Comparison of ENCODE assay signal across 22 cellular contexts in the genomic region with DNA sequence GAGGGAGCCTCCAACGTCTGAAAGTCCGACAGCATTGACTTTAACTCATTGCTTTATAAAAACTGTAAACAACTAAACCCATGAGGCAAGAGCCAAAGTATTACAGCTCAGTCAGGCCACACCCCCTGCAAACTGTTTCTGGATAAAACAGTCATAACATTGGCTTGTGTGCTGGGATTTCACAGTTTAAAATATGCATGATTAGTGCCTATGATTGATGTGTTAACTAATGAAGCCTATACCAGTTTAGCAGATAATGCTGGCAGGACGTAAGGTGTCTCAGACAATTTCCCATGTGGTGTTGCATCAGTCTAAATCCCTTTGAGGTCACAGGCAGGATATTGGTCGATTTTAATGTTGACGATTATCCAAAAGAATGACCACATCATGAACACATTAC.
DNase-seq lines count a peak whose midpoint lies in the region; ATAC-seq, FAIRE-seq and TF ChIP-seq lines count a peak whose summit lies in the region.
"Had no signal": no experiment of that assay in that cellular context is flagged by ENCODE, and none has a peak within 500 bp of the region (broad histone marks: within the 10 kb centered on the region; RNA-seq: fewer than 3 reads in every experiment).

No MANE protein-coding gene starts in this region.

- no peak overlapping the region for H3K4me3 Mint-ChIP-seq in astrocyte (ENCODE audit: unreplicated experiment)
- H3K4me3 Mint-ChIP-seq: activated CD8-positive, alpha-beta memory T cell treated with anti-CD3 and anti-CD28 coated beads, Interleukin-2, amount 10 ng/mL, durations not matched to agents 7 days and 5 days; activated naive CD8-positive, alpha-beta T cell treated with anti-CD3 and anti-CD28 coated beads, Interleukin-2, amount 50 U/mL, for 24 hours; T-helper 2 cell treated with Interferon-gamma antibody and Interleukin-4, amounts not matched to agents 5 μg/mL and 100 μg/mL, for 36 hours; type B pancreatic cell had no signal

- H3K9me3 ChIP-seq in astrocyte (ENCODE audit: insufficient read depth, low read depth, low read length), result no peaks in the 10 kb centered on the region
- H3K9me3 ChIP-seq: BLaER1, right lobe of liver had no signal

- H3K27me3 ChIP-seq in astrocyte (ENCODE audit: insufficient read depth, low read length), result no peaks in the 10 kb centered on the region
- H3K27me3 ChIP-seq: BLaER1, right lobe of liver had no signal

- H3K4me1 Mint-ChIP-seq in astrocyte (ENCODE audit: low read depth, unreplicated experiment), result peaks cover 27% of the 10 kb centered on the region
- H3K4me1 Mint-ChIP-seq: activated CD8-positive, alpha-beta memory T cell treated with anti-CD3 and anti-CD28 coated beads, Interleukin-2, amount 10 ng/mL, durations not matched to agents 7 days and 5 days; activated naive CD8-positive, alpha-beta T cell treated with anti-CD3 and anti-CD28 coated beads, Interleukin-2, amount 50 U/mL, for 24 hours had no signal

- H2AFZ ChIP-seq in astrocyte (ENCODE audit: low read depth, low read length), result no peak overlapping the region

- H3K27me3 Mint-ChIP-seq in astrocyte (ENCODE audit: low read depth, unreplicated experiment), result no peaks in the 10 kb centered on the region
- H3K27me3 Mint-ChIP-seq: activated CD8-positive, alpha-beta memory T cell treated with anti-CD3 and anti-CD28 coated beads, Interleukin-2, amount 10 ng/mL, durations not matched to agents 7 days and 5 days; activated naive CD8-positive, alpha-beta T cell treated with anti-CD3 and anti-CD28 coated beads, Interleukin-2, amount 50 U/mL, for 24 hours had no signal

- DNase-seq in ELR (ENCODE audit: low read depth), result peak; percentile 47
- DNase-seq in astrocyte (ENCODE audit: low read depth), result peak; percentile 91
- peak; percentile 28 for DNase-seq in left cardiac atrium
- peak; percentile 70 for DNase-seq in retinal pigment epithelial cell (ENCODE audit: low read depth)
- DNase-seq in DMS 273 (lab: John Stamatoyannopoulos, UW; ENCODE audit: unreplicated experiment), result no peak
- no peak for DNase-seq in H4 (ENCODE audit: low spot score)
- DNase-seq: activated CD4-positive, CD25-positive, alpha-beta regulatory T cell treated with anti-CD3 and anti-CD28 coated beads, Interleukin-2, amount 50 U/mL, for 72 hours; activated CD8-positive, alpha-beta memory T cell treated with anti-CD3 and anti-CD28 coated beads, Interleukin-2, amount 10 ng/mL, durations not matched to agents 7 days and 5 days; activated naive CD8-positive, alpha-beta T cell treated with anti-CD3 and anti-CD28 coated beads, Interleukin-2, amount 50 U/mL, for 24 hours; central memory CD4-positive, alpha-beta T cell; GF-D8; left colon; NCI-H1417; NCI-H2171 treated with DMSO at 0.1 percent for 48 hours; NCI-H82; right lobe of liver; stimulated activated naive CD4-positive, alpha-beta T cell treated with Interleukin-2 at 50 U/mL for 16 hours had no signal

- H3K4me3 ChIP-seq in astrocyte (ENCODE audit: insufficient read depth, low read depth, low read length) (no peak overlapping the region), retinal pigment epithelial cell (ENCODE audit: low read length) (no peak overlapping the region)
- H3K4me3 ChIP-seq: BLaER1, right lobe of liver had no signal

- H4K20me1 ChIP-seq in astrocyte (ENCODE audit: insufficient read depth, low read length), result no peaks in the 10 kb centered on the region
- H4K20me1 ChIP-seq: BLaER1 had no signal

- intact Hi-C loops in left cardiac atrium (cut with DNase I), result loop anchor here in 1 of 2 donors (10.0 kb wide), 1 partner anchor 448 kb away; a partner anchor contains a TSS

- H3K36me3 ChIP-seq in astrocyte (ENCODE audit: insufficient read depth, low read length), result no peaks in the 10 kb centered on the region
- H3K36me3 ChIP-seq: BLaER1, right lobe of liver had no signal

- peaks cover 13% of the 10 kb centered on the region for H3K9me3 Mint-ChIP-seq in astrocyte (ENCODE audit: unreplicated experiment)

- H3K4me1 ChIP-seq in astrocyte (ENCODE audit: insufficient read depth, low read length), result no peaks in the 10 kb centered on the region
- H3K4me1 ChIP-seq: BLaER1, right lobe of liver had no signal

- H3K79me2 ChIP-seq in astrocyte (ENCODE audit: insufficient read depth, low read length), result no peaks in the 10 kb centered on the region

- no peaks in the 10 kb centered on the region for H3K36me3 Mint-ChIP-seq in astrocyte (ENCODE audit: low read depth, unreplicated experiment)
- H3K36me3 Mint-ChIP-seq: activated CD8-positive, alpha-beta memory T cell treated with anti-CD3 and anti-CD28 coated beads, Interleukin-2, amount 10 ng/mL, durations not matched to agents 7 days and 5 days; type B pancreatic cell had no signal

- no peak overlapping the region for H3K4me2 ChIP-seq in astrocyte (ENCODE audit: low read length)
- H3K4me2 ChIP-seq: BLaER1 had no signal

- H3K27ac Mint-ChIP-seq in astrocyte (ENCODE audit: unreplicated experiment), result peak overlapping the region; percentile 77
- H3K27ac Mint-ChIP-seq: activated CD8-positive, alpha-beta memory T cell treated with anti-CD3 and anti-CD28 coated beads, Interleukin-2, amount 10 ng/mL, durations not matched to agents 7 days and 5 days; activated naive CD8-positive, alpha-beta T cell treated with anti-CD3 and anti-CD28 coated beads, Interleukin-2, amount 50 U/mL, for 24 hours; T-helper 2 cell treated with Interferon-gamma antibody and Interleukin-4, amounts not matched to agents 5 μg/mL and 100 μg/mL, for 36 hours; type B pancreatic cell had no signal

- peak; percentile 50 for FAIRE-seq in astrocyte (lab: Jason Lieb, UNC)
- FAIRE-seq: D721Med had no signal

- ATAC-seq in left cardiac atrium (peak; percentile 38 to 87), GM18517 (IDR thresholded peaks at IDR 0.05; ENCODE audit: unreplicated experiment) (no peak)
- ATAC-seq: activated CD8-positive, alpha-beta memory T cell treated with anti-CD3 and anti-CD28 coated beads, Interleukin-2, amount 10 ng/mL, durations not matched to agents 7 days and 5 days; activated naive CD8-positive, alpha-beta T cell treated with anti-CD3 and anti-CD28 coated beads, Interleukin-2, amount 50 U/mL, for 24 hours; left colon; right lobe of liver had no signal

- TF ChIP-seq CTCF in astrocyte (IDR thresholded peaks at IDR 0.05; ENCODE audit: insufficient read depth, low read depth, low read length) (no peak), retinal pigment epithelial cell (conservative IDR thresholded peaks at IDR 0.05; ENCODE audit: low read depth, low read length) (no peak)

- H3K9ac ChIP-seq in astrocyte (ENCODE audit: low read length), result no peak overlapping the region
- H3K9ac ChIP-seq: BLaER1 had no signal

- H3K27ac ChIP-seq in astrocyte (ENCODE audit: low read depth, low read length), result no peak overlapping the region
- H3K27ac ChIP-seq: BLaER1, right lobe of liver had no signal

Comparison
In these comparisons a context has a peak if more than half of its experiments do, and no peak if none do; other contexts are left out.
1. DNase-seq: peak in ELR (single experiment), astrocyte (single experiment), left cardiac atrium (single experiment) and retinal pigment epithelial cell (single experiment); none in DMS 273 (single experiment) and H4 (single experiment).